In genomic region chr3:14534379-14535191, GRCh38 we compare ENCODE assay signal across 14 cellular contexts. TPM values are rescaled to one million over a fixed set of nuclear protein-coding genes. Genes with fewer than 3 reads are reported as not detected.
A peak's percentile ranks its signal among the peaks of the same experiment; 100 is the strongest.
DNase-seq lines count a peak whose midpoint lies in the region; TF ChIP-seq lines count a peak whose summit lies in the region.
"Had no signal": no experiment of that assay in that cellular context is flagged by ENCODE, and none has a peak within 500 bp of the region (broad histone marks: within the 10 kb centered on the region; RNA-seq: fewer than 3 reads in every experiment).

No MANE protein-coding gene starts in this region.

- no peaks in the 10 kb centered on the region for H3K4me1 Mint-ChIP-seq in activated naive CD4-positive, alpha-beta T cell treated with anti-CD3 and anti-CD28 coated beads for 36 hours (ENCODE audit: low read depth)

- H3K27ac ChIP-seq in skeletal muscle tissue (ENCODE audit: low read depth, low read length), result peak overlapping the region; percentile 92
- H3K27ac ChIP-seq: Peyer's patch, thyroid gland had no signal

- peaks cover 2% of the 10 kb centered on the region for H3K27me3 Mint-ChIP-seq in activated naive CD4-positive, alpha-beta T cell treated with anti-CD3 and anti-CD28 coated beads for 36 hours (ENCODE audit: low read depth)

- no peaks in the 10 kb centered on the region for H3K27me3 ChIP-seq in skeletal muscle tissue (ENCODE audit: control insufficient read depth in 3 of 3, insufficient read depth in 3 of 3, low read length in 3 of 3)
- H3K27me3 ChIP-seq: Peyer's patch, thyroid gland had no signal

- peak; percentile 23 for DNase-seq in NCI-H1092 (lab: John Stamatoyannopoulos, UW)
- peak; percentile 78 for DNase-seq in NCI-H69 (lab: John Stamatoyannopoulos, UW)
- DNase-seq in iPS DF 19.7 (ENCODE audit: low read depth, low spot score), result peak; percentile 78
- no peak for DNase-seq in GM13977 (ENCODE audit: low spot score)
- DNase-seq in activated naive CD4-positive, alpha-beta T cell treated with anti-CD3 and anti-CD28 coated beads for 36 hours, result no peak
- DNase-seq in HT-29 (ENCODE audit: low spot score), result no peak
- DNase-seq: activated naive CD4-positive, alpha-beta T cell treated with anti-CD3 and anti-CD28 coated beads, Interleukin-2, amount 10 ng/mL, durations not matched to agents 7 days and 5 days; DMS79; NCI-H345; Peyer's patch; stimulated activated CD4-positive, alpha-beta T cell treated with anti-CD3 and anti-CD28 coated beads, Interleukin-1b, Interleukin-23, amount 100 ng/mL, for 48 hours; T-helper 1 cell; thyroid gland had no signal

- peaks cover 73 to 86% (median 84%) of the 10 kb centered on the region in 3 donors for H3K4me1 ChIP-seq in skeletal muscle tissue (ENCODE audit: control insufficient read depth in 3 of 3, insufficient read depth in 3 of 3, low read length in 3 of 3)

- no peak overlapping the region for H3K27ac Mint-ChIP-seq in activated naive CD4-positive, alpha-beta T cell treated with anti-CD3 and anti-CD28 coated beads for 36 hours
- H3K27ac Mint-ChIP-seq: activated naive CD4-positive, alpha-beta T cell treated with anti-CD3 and anti-CD28 coated beads, Interleukin-2, amount 10 ng/mL, durations not matched to agents 7 days and 5 days had no signal

- TF ChIP-seq CTCF in GM13977 (IDR thresholded peaks at IDR 0.05; ENCODE audit: extremely low read depth, insufficient read depth, missing control alignments), result no peak

- H3K9me3 Mint-ChIP-seq in activated naive CD4-positive, alpha-beta T cell treated with anti-CD3 and anti-CD28 coated beads for 36 hours, result no peaks in the 10 kb centered on the region
- H3K9me3 Mint-ChIP-seq: activated naive CD4-positive, alpha-beta T cell treated with anti-CD3 and anti-CD28 coated beads, Interleukin-2, amount 10 ng/mL, durations not matched to agents 7 days and 5 days had no signal

- peak overlapping the region in 2 of 3 donors; percentile 5 to 13 for H3K4me3 ChIP-seq in skeletal muscle tissue (ENCODE audit: low read length in 3 of 3)
- H3K4me3 ChIP-seq: Peyer's patch, thyroid gland had no signal

- H3K4me3 Mint-ChIP-seq in activated naive CD4-positive, alpha-beta T cell treated with anti-CD3 and anti-CD28 coated beads for 36 hours, result no peak overlapping the region
- H3K4me3 Mint-ChIP-seq: activated naive CD4-positive, alpha-beta T cell treated with anti-CD3 and anti-CD28 coated beads, Interleukin-2, amount 10 ng/mL, durations not matched to agents 7 days and 5 days had no signal

- H3K9me3 ChIP-seq in skeletal muscle tissue (ENCODE audit: control insufficient read depth in 3 of 3, low read length in 3 of 3), result no peaks in the 10 kb centered on the region
- H3K9me3 ChIP-seq: Peyer's patch, thyroid gland had no signal

- H3K36me3 Mint-ChIP-seq in activated naive CD4-positive, alpha-beta T cell treated with anti-CD3 and anti-CD28 coated beads for 36 hours (ENCODE audit: low read depth), result no peaks in the 10 kb centered on the region
- H3K36me3 Mint-ChIP-seq: activated naive CD4-positive, alpha-beta T cell treated with anti-CD3 and anti-CD28 coated beads, Interleukin-2, amount 10 ng/mL, durations not matched to agents 7 days and 5 days had no signal

- CTCF ChIA-PET in activated naive CD4-positive, alpha-beta T cell treated with anti-CD3 and anti-CD28 coated beads for 36 hours (lab: Charles Lee), result interaction anchor here (1.0 kb wide), 1 partner anchor 9 kb away, joined by 3 read pairs; no protein-coding TSS in a partner anchor

- in situ Hi-C loops in GM13977 (cut with MboI; ENCODE audit: low pct_unique_long_range_greater_than_20kb, low sequenced_read_pairs, unreplicated experiment), result no loop called here

- H3K36me3 ChIP-seq in skeletal muscle tissue (ENCODE audit: control insufficient read depth in 3 of 3, insufficient read depth in 3 of 3, low read length in 3 of 3), result peaks cover 3 to 13% (median 9%) of the 10 kb centered on the region in 3 donors
- H3K36me3 ChIP-seq: Peyer's patch, thyroid gland had no signal

- intact Hi-C loops in activated naive CD4-positive, alpha-beta T cell treated with anti-CD3 and anti-CD28 coated beads for 36 hours (cut with micrococcal nuclease), result no loop called here

- H3K9ac ChIP-seq in skeletal muscle tissue (ENCODE audit: low read depth in 1 of 3, low read length in 3 of 3), result peak overlapping the region; percentile 47 to 98 (median 52)

RNA-seq across cellular contexts. Expression of gene GRIP2, which starts 5.6 kb away (rescaled TPM):
- total RNA-seq in skeletal muscle tissue, result 8.9 TPM
- total RNA-seq in activated naive CD4-positive, alpha-beta T cell treated with anti-CD3 and anti-CD28 coated beads for 36 hours, result not detected
- not detected in 2 replicates for total RNA-seq in HT-29 (2014; rRNA removed; shearing (Covaris generic))

Comparison
In these comparisons a context has a peak if more than half of its experiments do, and no peak if none do; other contexts are left out.
1. DNase-seq: peak in NCI-H1092 (single experiment), NCI-H69 (single experiment) and iPS DF 19.7 (single experiment); none in GM13977 (single experiment), activated naive CD4-positive, alpha-beta T cell treated with anti-CD3 and anti-CD28 coated beads for 36 hours (single experiment) and HT-29 (single experiment).